In the genomic region with DNA sequence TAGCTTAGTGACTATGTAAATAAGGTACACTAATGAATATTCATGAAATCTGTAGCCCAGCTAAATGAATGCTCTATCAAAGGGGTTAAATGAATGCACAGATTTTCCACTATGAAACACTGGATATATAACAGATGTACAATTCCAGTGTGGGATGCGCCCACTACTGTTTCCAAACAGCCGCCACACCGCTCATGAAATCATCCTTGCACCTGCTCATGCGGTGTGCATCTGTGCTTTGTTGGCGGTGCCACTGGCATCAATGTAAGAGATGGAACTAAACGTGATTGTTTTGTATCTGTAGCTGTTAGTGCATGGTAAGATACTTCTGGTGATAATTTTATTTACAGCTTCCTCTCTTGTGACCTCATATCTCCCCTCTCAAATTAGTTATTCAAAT, we compare ENCODE assay signal across 1 cellular context.
TF ChIP-seq lines count a peak whose summit lies in the region.

No MANE protein-coding gene starts in this region.

TF ChIP-seq in SK-N-SH treated with all-trans-retinoic acid at 6 μM for 48 hours, 23 proteins besides CTCF, POLR2A, EP300 and RAD21 (continued from another document):
- TF ChIP-seq, protein P1, sequence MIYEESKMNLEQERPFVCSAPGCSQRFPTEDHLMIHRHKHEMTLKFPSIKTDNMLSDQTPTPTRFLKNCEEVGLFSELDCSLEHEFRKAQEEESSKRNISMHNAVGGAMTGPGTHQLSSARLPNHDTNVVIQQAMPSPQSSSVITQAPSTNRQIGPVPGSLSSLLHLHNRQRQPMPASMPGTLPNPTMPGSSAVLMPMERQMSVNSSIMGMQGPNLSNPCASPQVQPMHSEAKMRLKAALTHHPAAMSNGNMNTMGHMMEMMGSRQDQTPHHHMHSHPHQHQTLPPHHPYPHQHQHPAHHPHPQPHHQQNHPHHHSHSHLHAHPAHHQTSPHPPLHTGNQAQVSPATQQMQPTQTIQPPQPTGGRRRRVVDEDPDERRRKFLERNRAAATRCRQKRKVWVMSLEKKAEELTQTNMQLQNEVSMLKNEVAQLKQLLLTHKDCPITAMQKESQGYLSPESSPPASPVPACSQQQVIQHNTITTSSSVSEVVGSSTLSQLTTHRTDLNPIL (CRISPR knock-in tag; IDR thresholded peaks at IDR 0.05; ENCODE audit: low read depth) = no peak
- TF ChIP-seq ARNTL (CRISPR knock-in tag; IDR thresholded peaks at IDR 0.05; ENCODE audit: borderline replicate concordance, low read depth) = no peak
TF ChIP-seq in SK-N-SH treated with all-trans-retinoic acid at 6 μM for 48 hours: peak in this region for 0.
